In the genomic region with DNA sequence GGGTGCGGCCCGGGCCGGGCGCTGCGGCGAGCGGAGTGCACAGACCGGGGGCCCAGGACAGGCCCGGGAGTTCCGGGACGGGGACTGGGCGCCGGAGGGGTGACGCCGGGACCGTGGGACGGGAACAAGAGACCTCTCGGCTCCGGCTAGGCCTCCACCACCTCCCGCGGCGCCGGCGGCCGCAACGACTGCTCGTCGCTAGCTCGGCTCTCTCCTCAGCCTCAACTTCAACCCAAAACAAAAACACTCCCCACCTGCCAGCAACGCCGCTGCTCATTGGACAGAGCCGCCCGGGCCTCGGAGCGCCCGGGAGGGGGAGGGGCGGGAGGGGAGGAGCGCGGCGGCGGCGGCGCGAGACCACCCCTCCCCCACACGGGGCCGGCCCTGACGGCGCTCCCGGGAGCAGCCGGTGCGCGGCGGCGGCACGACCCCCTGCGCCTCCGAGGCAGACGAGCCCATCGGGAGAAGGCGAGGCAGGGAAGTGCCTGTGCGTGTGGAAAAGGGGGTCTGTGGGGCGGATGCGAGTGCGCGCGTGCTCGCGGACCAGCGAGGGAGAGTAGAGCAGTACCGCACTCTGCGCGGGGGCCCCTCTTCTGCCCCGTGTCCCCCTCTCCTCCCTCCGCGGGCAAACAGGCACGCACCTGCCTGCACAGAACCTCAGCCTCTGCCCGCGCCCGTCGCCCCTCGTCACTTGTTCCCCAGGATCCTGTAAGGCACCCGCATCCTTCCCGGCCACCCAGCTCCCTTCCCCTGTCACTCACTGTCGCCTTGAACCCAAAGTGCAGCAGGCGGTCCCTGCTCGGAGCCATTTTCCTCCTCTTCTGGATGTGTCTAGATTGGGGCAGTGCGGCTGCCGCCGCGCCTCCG, we compare ENCODE assay signal across 8 cellular contexts. TPM values are rescaled to one million over a fixed set of nuclear protein-coding genes. Genes with fewer than 3 reads are reported as not detected.
DNase-seq lines count a peak whose midpoint lies in the region; ATAC-seq and TF ChIP-seq lines count a peak whose summit lies in the region.

A gene with protein sequence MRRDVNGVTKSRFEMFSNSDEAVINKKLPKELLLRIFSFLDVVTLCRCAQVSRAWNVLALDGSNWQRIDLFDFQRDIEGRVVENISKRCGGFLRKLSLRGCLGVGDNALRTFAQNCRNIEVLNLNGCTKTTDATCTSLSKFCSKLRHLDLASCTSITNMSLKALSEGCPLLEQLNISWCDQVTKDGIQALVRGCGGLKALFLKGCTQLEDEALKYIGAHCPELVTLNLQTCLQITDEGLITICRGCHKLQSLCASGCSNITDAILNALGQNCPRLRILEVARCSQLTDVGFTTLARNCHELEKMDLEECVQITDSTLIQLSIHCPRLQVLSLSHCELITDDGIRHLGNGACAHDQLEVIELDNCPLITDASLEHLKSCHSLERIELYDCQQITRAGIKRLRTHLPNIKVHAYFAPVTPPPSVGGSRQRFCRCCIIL (minus strand): TSS at position 215 of the 867 bp plus-strand sequence. CDS start 224 bp downstream, outside the sequence.

- H3K9me3 ChIP-seq in Panc1 (ENCODE audit: control insufficient read depth, insufficient read depth, low read depth, low read length) (no peaks in the 10 kb centered on the region), esophagus (ENCODE audit: control insufficient read depth in 2 of 2, insufficient read depth in 1 of 2, low read depth in 1 of 2, low read length in 1 of 2) (no peaks in the 10 kb centered on the region), mucosa of stomach (ENCODE audit: control insufficient read depth, low read length) (no peaks in the 10 kb centered on the region)

- H3K27me3 ChIP-seq in Panc1 (ENCODE audit: control insufficient read depth, insufficient read depth, low read length) (no peaks in the 10 kb centered on the region), esophagus (ENCODE audit: control insufficient read depth in 1 of 2, insufficient read depth in 2 of 2, low read length in 2 of 2) (no peaks in the 10 kb centered on the region), mucosa of stomach (ENCODE audit: control insufficient read depth, insufficient read depth, low read length) (no peaks in the 10 kb centered on the region)

- ATAC-seq in GM21576 (IDR thresholded peaks at IDR 0.05; ENCODE audit: unreplicated experiment) (peak; percentile 61), Panc1 (peak; percentile 89)

- no peaks in the 10 kb centered on the region for H3K9me3 Mint-ChIP-seq in activated T-cell treated with anti-CD3 and anti-CD28 coated beads, Interleukin-2, amount 50 U/mL, for 24 hours

- H3K4me3 Mint-ChIP-seq in activated T-cell treated with anti-CD3 and anti-CD28 coated beads, Interleukin-2, amount 50 U/mL, for 24 hours = peak within 1 kb of the TSS; percentile 96

- no peak for TF ChIP-seq CTCF in Panc1 (IDR thresholded peaks at IDR 0.05)

- no TSS peak for BruUV-seq in Panc1 (replicated peaks; lab: Mats Ljungman, UMichigan)

- WGBS in esophagus, 2 donors = 0% methylated on average over 70 to 91 of the region's 91 CpGs

- H3K27ac Mint-ChIP-seq in activated T-cell treated with anti-CD3 and anti-CD28 coated beads, Interleukin-2, amount 50 U/mL, for 24 hours = peak within 1 kb of the TSS; percentile 98

- H3K9ac ChIP-seq in mucosa of stomach (ENCODE audit: low read length) = peak within 1 kb of the TSS; percentile 77

- POLR2A ChIA-PET in Panc1 (lab: Charles Lee) = no interaction called here

- H3K4me1 Mint-ChIP-seq in activated T-cell treated with anti-CD3 and anti-CD28 coated beads, Interleukin-2, amount 50 U/mL, for 24 hours (ENCODE audit: low read depth) = peaks cover 72% of the 10 kb centered on the region

- CTCF ChIA-PET in Panc1 (lab: Charles Lee) = no interaction called here

- no peaks in the 10 kb centered on the region; the same call in 1 of the 2 replicates for H3K36me3 ChIP-seq in Panc1 (ENCODE audit: control insufficient read depth, insufficient read depth, low read length)
- H3K36me3 ChIP-seq in esophagus (ENCODE audit: control insufficient read depth in 2 of 2, insufficient read depth in 2 of 2, low read length in 1 of 2) = no peaks in the 10 kb centered on the region
- no peaks in the 10 kb centered on the region for H3K36me3 ChIP-seq in mucosa of stomach (ENCODE audit: control insufficient read depth, insufficient read depth, low read length)

- H3K27ac ChIP-seq in Panc1 (ENCODE audit: low read length) = peak within 1 kb of the TSS; percentile 66
- H3K27ac ChIP-seq in esophagus (ENCODE audit: low read depth in 2 of 2, low read length in 1 of 2) = peak within 1 kb of the TSS; percentile 93 to 94

- intact Hi-C loops in Panc1 (cut with micrococcal nuclease; ENCODE audit: unreplicated experiment) = no loop called here

- H3K4me3 ChIP-seq in Panc1 (ENCODE audit: low read depth in 2 of 2, low read length in 2 of 2) = peak within 1 kb of the TSS; percentile 78 to 90
- H3K4me3 ChIP-seq in esophagus (ENCODE audit: low read depth in 1 of 2, low read length in 2 of 2) = peak within 1 kb of the TSS; percentile 95 to 98
- H3K4me3 ChIP-seq in mucosa of stomach (ENCODE audit: low read length) = peak within 1 kb of the TSS; percentile 53

- no peaks in the 10 kb centered on the region for H3K27me3 Mint-ChIP-seq in activated T-cell treated with anti-CD3 and anti-CD28 coated beads, Interleukin-2, amount 50 U/mL, for 24 hours

- in situ Hi-C loops in KBM-7 (cut with MboI; ENCODE audit: low pct_unique_long_range_greater_than_20kb, low sequenced_read_pairs) = no loop called here
- in situ Hi-C loops in Panc1 (cut with HindIII; ENCODE audit: low pct_unique_long_range_greater_than_20kb, low sequenced_read_pairs) = no loop called here

- H3K4me1 ChIP-seq in Panc1 (ENCODE audit: control insufficient read depth, insufficient read depth, low read length) = peaks cover 9% of the 10 kb centered on the region
- no peaks in the 10 kb centered on the region for H3K4me1 ChIP-seq in esophagus (ENCODE audit: control insufficient read depth in 2 of 2, insufficient read depth in 2 of 2, low read length in 1 of 2)
- H3K4me1 ChIP-seq in mucosa of stomach (ENCODE audit: control insufficient read depth, insufficient read depth, low read length) = peaks cover 3% of the 10 kb centered on the region

- H3K36me3 Mint-ChIP-seq in activated T-cell treated with anti-CD3 and anti-CD28 coated beads, Interleukin-2, amount 50 U/mL, for 24 hours (ENCODE audit: low read depth) = peaks cover 33% of the 10 kb centered on the region

- DNase-seq in DMS 273 treated with DMSO at 0.1 percent for 48 hours (lab: John Stamatoyannopoulos, UW) = peak; percentile 71
- DNase-seq in KBM-7 = peak; percentile 90
- DNase-seq in Panc1 (ENCODE audit: low read depth, low spot score) = peak; percentile 28
- DNase-seq in activated T-cell treated with anti-CD3 and anti-CD28 coated beads, Interleukin-2, amount 50 U/mL, for 24 hours = peak; percentile 94
- peak; percentile 81 for DNase-seq in stimulated activated CD8-positive, alpha-beta memory T cell treated with anti-CD3 and anti-CD28 coated beads, Interleukin-4, amount 100 ng/mL, for 4 hours (ENCODE audit: low read depth in 2 of 2, low spot score in 1 of 2)

RNA-seq across cellular contexts. Expression of the gene that starts here (rescaled TPM):
- 9.9 TPM for total RNA-seq in Panc1 (2021; ENCODE audit: unreplicated experiment)
- 2.9 TPM for polyA plus RNA-seq in Panc1 (2012; ENCODE audit: insufficient read length)
- 1 to 10 TPM; 2.3 to 3.8 TPM for polyA plus RNA-seq in esophagus

Comparison
In these comparisons a context has a peak if more than half of its experiments do, and no peak if none do; other contexts are left out.
1. Peak in every context shown above with its lines: DNase-seq, ATAC-seq, H3K4me3 ChIP-seq and H3K27ac ChIP-seq.
2. DNase-seq: peak in every context shown above with its lines; median percentile 94 in activated T-cell treated with anti-CD3 and anti-CD28 coated beads, Interleukin-2, amount 50 U/mL, for 24 hours; 90 in KBM-7; 81 in stimulated activated CD8-positive, alpha-beta memory T cell treated with anti-CD3 and anti-CD28 coated beads, Interleukin-4, amount 100 ng/mL, for 4 hours; 71 in DMS 273 treated with DMSO at 0.1 percent for 48 hours; 28 in Panc1.